13 cellular contexts compared by ENCODE assay signal in the genomic region with DNA sequence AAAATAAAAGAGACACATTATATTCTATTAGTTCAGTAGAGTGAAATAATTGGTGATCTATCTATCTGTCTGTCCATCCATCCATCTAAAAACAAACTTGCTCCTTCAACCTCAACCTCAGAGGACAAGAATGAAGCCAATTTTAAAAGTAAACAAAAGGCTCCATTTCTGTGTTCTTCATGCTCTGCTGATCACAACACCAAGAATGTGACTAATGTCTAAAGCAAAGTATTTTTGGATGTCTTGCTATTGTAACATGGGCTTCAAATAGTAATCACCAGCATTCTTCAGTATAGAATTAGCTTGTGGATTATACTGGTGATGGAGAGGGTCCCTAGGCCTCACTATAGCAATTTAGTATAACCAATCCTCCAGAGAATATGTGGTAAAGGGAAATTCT.
DNase-seq lines count a peak whose midpoint lies in the region; ATAC-seq, FAIRE-seq and TF ChIP-seq lines count a peak whose summit lies in the region.
"Had no signal": no experiment of that assay in that cellular context is flagged by ENCODE, and none has a peak within 500 bp of the region (broad histone marks: within the 10 kb centered on the region; RNA-seq: fewer than 3 reads in every experiment).

No MANE protein-coding gene starts in this region.

- intact Hi-C loops in posterior cingulate gyrus (cut with DNase I), result no loop called here

- H3K9me3 ChIP-seq in trophoblast cell (ENCODE audit: insufficient read depth, low read depth, low read length), result no peaks in the 10 kb centered on the region
- H3K9me3 ChIP-seq: A549 had no signal

- H2AFZ ChIP-seq in trophoblast cell (ENCODE audit: insufficient read depth, low read length, poor library complexity), result no peak overlapping the region

- no peak overlapping the region for H2AK5ac ChIP-seq in trophoblast cell (ENCODE audit: low read length)

- H3K4me3 ChIP-seq in trophoblast cell (ENCODE audit: low read depth, low read length), result no peak overlapping the region
- H3K4me3 ChIP-seq: A549 had no signal

- H3K4me1 ChIP-seq in trophoblast cell (ENCODE audit: control insufficient read depth in 1 of 2, insufficient read depth in 2 of 2, low read length in 2 of 2), result no peaks in the 10 kb centered on the region
- H3K4me1 ChIP-seq: A549 had no signal

- H4K91ac ChIP-seq in trophoblast cell (ENCODE audit: low read depth, low read length), result no peak overlapping the region

- H4K12ac ChIP-seq in trophoblast cell (ENCODE audit: low read depth, low read length), result no peak overlapping the region

- H2BK120ac ChIP-seq in trophoblast cell (ENCODE audit: insufficient read depth, low read length, poor library complexity), result no peak overlapping the region

- H3K4me2 ChIP-seq in trophoblast cell (ENCODE audit: low read length), result no peak overlapping the region
- H3K4me2 ChIP-seq: A549 had no signal

- no peaks in the 10 kb centered on the region for H3K79me1 ChIP-seq in trophoblast cell (ENCODE audit: low read length)

- H3K23ac ChIP-seq in trophoblast cell (ENCODE audit: low read length), result no peak overlapping the region

- TF ChIP-seq CTCF in D721Med (IDR thresholded peaks at IDR 0.05; ENCODE audit: insufficient read depth, missing control alignments), result no peak

- no peak overlapping the region for H3K18ac ChIP-seq in trophoblast cell (ENCODE audit: low read length)

- H3K27me3 ChIP-seq in trophoblast cell (ENCODE audit: insufficient read depth, low read length), result no peaks in the 10 kb centered on the region

- no peaks in the 10 kb centered on the region for H3K79me2 ChIP-seq in trophoblast cell (ENCODE audit: control insufficient read depth, insufficient read depth, low read length, poor library complexity)

- H3K4ac ChIP-seq in trophoblast cell (ENCODE audit: low read depth, low read length), result no peak overlapping the region

- no peak overlapping the region for H3K14ac ChIP-seq in trophoblast cell (ENCODE audit: low read length)

- H4K8ac ChIP-seq in trophoblast cell (ENCODE audit: low read depth, low read length), result no peak overlapping the region

- H2BK12ac ChIP-seq in trophoblast cell (ENCODE audit: low read length), result no peak overlapping the region

- no peak overlapping the region for H3K27ac ChIP-seq in trophoblast cell (ENCODE audit: low read depth, low read length)
- H3K27ac ChIP-seq: A549 had no signal

- no peak overlapping the region for H3K9ac ChIP-seq in trophoblast cell (ENCODE audit: low read length)

- FAIRE-seq in D721Med (lab: Jason Lieb, UNC), result peak; percentile 48
- FAIRE-seq: A549, TTC549 had no signal

- ATAC-seq in GM19397 (IDR thresholded peaks at IDR 0.05; ENCODE audit: unreplicated experiment) (peak; percentile 89), HG02763 (IDR thresholded peaks at IDR 0.05; ENCODE audit: unreplicated experiment) (peak; percentile 68), HG03521 (IDR thresholded peaks at IDR 0.05; ENCODE audit: unreplicated experiment) (peak; percentile 83)
- ATAC-seq: A549, PC-3 had no signal

- no peak overlapping the region for H2BK5ac ChIP-seq in trophoblast cell (ENCODE audit: low read depth, low read length, poor library complexity)

- DNase-seq in D721Med (ENCODE audit: insufficient read length, low spot score) (no peak), trophoblast cell (no peak), pons (ENCODE audit: low spot score) (no peak), posterior cingulate gyrus (no peak), medulla oblongata (ENCODE audit: extremely low spot score) (no peak)
- DNase-seq: DMS79 treated with DMSO at 0.1 percent for 48 hours, NCI-H1694 treated with DMSO at 0.1 percent for 48 hours, PC-3 had no signal

- H3K36me3 ChIP-seq in trophoblast cell (ENCODE audit: control insufficient read depth in 1 of 2, insufficient read depth in 2 of 2, low read length in 2 of 2), result no peaks in the 10 kb centered on the region
